In genomic region chr15:70194266-70194665, GRCh38 we compare ENCODE assay signal across 14 cellular contexts.
DNase-seq lines count a peak whose midpoint lies in the region; FAIRE-seq and TF ChIP-seq lines count a peak whose summit lies in the region.
"Had no signal": no experiment of that assay in that cellular context is flagged by ENCODE, and none has a peak within 500 bp of the region (broad histone marks: within the 10 kb centered on the region; RNA-seq: fewer than 3 reads in every experiment).

No MANE protein-coding gene starts in this region.

- TF ChIP-seq CTCF in astrocyte (IDR thresholded peaks at IDR 0.05; ENCODE audit: insufficient read depth, low read depth, low read length), result no peak

- no peak overlapping the region for H3K23ac ChIP-seq in mesenchymal stem cell (ENCODE audit: low read length in 2 of 2)

- no peak overlapping the region for H3K4ac ChIP-seq in mesenchymal stem cell (ENCODE audit: low read depth in 1 of 2, low read length in 2 of 2)

- in situ Hi-C loops in G401 (cut with HindIII; ENCODE audit: low sequenced_read_pairs), result no loop called here

- H3K9ac ChIP-seq in astrocyte (ENCODE audit: low read length) (no peak overlapping the region), mesenchymal stem cell (ENCODE audit: low read length) (no peak overlapping the region)
- H3K9ac ChIP-seq: BLaER1 treated with 17β-estradiol and CSF1 and Interleukin-3, amounts not matched to agents 10 nM and 100 nM had no signal

- no peak overlapping the region for H2BK12ac ChIP-seq in mesenchymal stem cell (ENCODE audit: low read length in 2 of 2)

- H2AK5ac ChIP-seq in mesenchymal stem cell (ENCODE audit: low read length, severe bottlenecking), result peak overlapping the region; percentile 43

- H3K9me3 ChIP-seq in astrocyte (ENCODE audit: insufficient read depth, low read depth, low read length) (peaks cover 3% of the 10 kb centered on the region), mesenchymal stem cell (ENCODE audit: control insufficient read depth, low read length) (peaks cover 17% of the 10 kb centered on the region)
- H3K9me3 ChIP-seq: BLaER1 treated with 17β-estradiol and CSF1 and Interleukin-3, amounts not matched to agents 10 nM and 100 nM had no signal

- H3K36me3 ChIP-seq in astrocyte (ENCODE audit: insufficient read depth, low read length), result no peaks in the 10 kb centered on the region
- no peaks in the 10 kb centered on the region for H3K36me3 ChIP-seq in mesenchymal stem cell (ENCODE audit: control insufficient read depth in 1 of 2, insufficient read depth in 2 of 2, low read depth in 1 of 2, low read length in 2 of 2)
- H3K36me3 ChIP-seq: BLaER1 treated with 17β-estradiol and CSF1 and Interleukin-3, amounts not matched to agents 10 nM and 100 nM had no signal

- H3K4me2 ChIP-seq in astrocyte (ENCODE audit: low read length) (no peak overlapping the region), mesenchymal stem cell (ENCODE audit: low read length, poor library complexity, severe bottlenecking) (no peak overlapping the region)
- H3K4me2 ChIP-seq: BLaER1 treated with 17β-estradiol and CSF1 and Interleukin-3, amounts not matched to agents 10 nM and 100 nM had no signal

- no peak overlapping the region for H4K8ac ChIP-seq in mesenchymal stem cell (ENCODE audit: low read length)

- H3K27me3 ChIP-seq in astrocyte (ENCODE audit: insufficient read depth, low read length), result peaks cover 8% of the 10 kb centered on the region
- peaks cover under 1 to 48% of the 10 kb centered on the region in 2 experiments for H3K27me3 ChIP-seq in mesenchymal stem cell (ENCODE audit: control insufficient read depth in 1 of 2, insufficient read depth in 1 of 2, low read length in 2 of 2)

- H3K27ac ChIP-seq in astrocyte (ENCODE audit: low read depth, low read length) (no peak overlapping the region), mesenchymal stem cell (ENCODE audit: low read length, poor library complexity, severe bottlenecking) (no peak overlapping the region), skin epidermis (peak overlapping the region in 12 of 21 experiments; percentile 8 to 75 (median 58))
- H3K27ac ChIP-seq: BLaER1 treated with 17β-estradiol and CSF1 and Interleukin-3, amounts not matched to agents 10 nM and 100 nM had no signal

- peak overlapping the region; percentile 3 for H2BK120ac ChIP-seq in mesenchymal stem cell (ENCODE audit: low read depth, low read length)

- H3K9me3 Mint-ChIP-seq in astrocyte (ENCODE audit: unreplicated experiment), result peaks cover 14% of the 10 kb centered on the region

- H3K4me3 ChIP-seq in astrocyte (ENCODE audit: insufficient read depth, low read depth, low read length) (no peak overlapping the region), mesenchymal stem cell (ENCODE audit: insufficient read depth in 1 of 2, low read depth in 1 of 2, low read length in 2 of 2) (no peak overlapping the region), skin epidermis (no peak overlapping the region)
- H3K4me3 ChIP-seq: BLaER1 treated with 17β-estradiol and CSF1 and Interleukin-3, amounts not matched to agents 10 nM and 100 nM; GM12878 had no signal

- peaks cover 6% of the 10 kb centered on the region for H3K36me3 Mint-ChIP-seq in astrocyte (ENCODE audit: low read depth, unreplicated experiment)
- H3K36me3 Mint-ChIP-seq: CD8-positive, alpha-beta T cell had no signal

- H3K79me2 ChIP-seq in astrocyte (ENCODE audit: insufficient read depth, low read length), result no peaks in the 10 kb centered on the region

- no peaks in the 10 kb centered on the region for H3K79me1 ChIP-seq in mesenchymal stem cell (replicated peaks; ENCODE audit: low read length, poor library complexity, severe bottlenecking)

- H3K4me1 ChIP-seq in astrocyte (ENCODE audit: insufficient read depth, low read length) (peaks cover 24% of the 10 kb centered on the region), mesenchymal stem cell (ENCODE audit: control insufficient read depth, insufficient read depth, low read depth, low read length) (peaks cover 32% of the 10 kb centered on the region)

- 93% methylated on average over 5 of the region's 5 CpGs for WGBS in mesenchymal stem cell

- no peaks in the 10 kb centered on the region for H4K20me1 ChIP-seq in astrocyte (ENCODE audit: insufficient read depth, low read length)

- H3K27me3 Mint-ChIP-seq in astrocyte (ENCODE audit: low read depth, unreplicated experiment), result peaks cover 55% of the 10 kb centered on the region

- no peak overlapping the region for H3K14ac ChIP-seq in mesenchymal stem cell (ENCODE audit: low read length in 2 of 2)

- H4K91ac ChIP-seq in mesenchymal stem cell (ENCODE audit: low read length), result peak overlapping the region; percentile 21

- FAIRE-seq in astrocyte (lab: Jason Lieb, UNC), result no peak

- H2BK15ac ChIP-seq in mesenchymal stem cell (ENCODE audit: low read depth, poor library complexity, severe bottlenecking), result peak overlapping the region; percentile 54

- no peak overlapping the region for H2BK5ac ChIP-seq in mesenchymal stem cell (ENCODE audit: low read depth, low read length, poor library complexity, severe bottlenecking)

- no peak overlapping the region for H2AFZ ChIP-seq in astrocyte (ENCODE audit: low read depth, low read length)
- H2AFZ ChIP-seq in mesenchymal stem cell (ENCODE audit: low read depth, low read length), result no peak overlapping the region

- no peak overlapping the region for H3K4me3 Mint-ChIP-seq in astrocyte (ENCODE audit: unreplicated experiment)
- H3K4me3 Mint-ChIP-seq: B cell; CD8-positive, alpha-beta T cell; H9 had no signal

- DNase-seq in astrocyte (ENCODE audit: low read depth) (no peak), mesenchymal stem cell (no peak), G401 (ENCODE audit: low spot score) (no peak), NCI-H748 (lab: John Stamatoyannopoulos, UW; ENCODE audit: unreplicated experiment) (no peak), SW 1271 (lab: John Stamatoyannopoulos, UW) (no peak)
- DNase-seq: Calu3; CD8-positive, alpha-beta T cell; DMS79 treated with DMSO at 0.1 percent for 48 hours; GOT3; H9 had no signal

- H3K4me1 Mint-ChIP-seq in astrocyte (ENCODE audit: low read depth, unreplicated experiment), result peaks cover 26% of the 10 kb centered on the region

- no peak overlapping the region for H3K18ac ChIP-seq in mesenchymal stem cell (ENCODE audit: low read depth in 1 of 2, low read length in 2 of 2)

- H3K27ac Mint-ChIP-seq in astrocyte (ENCODE audit: unreplicated experiment), result peak overlapping the region; percentile 48
- H3K27ac Mint-ChIP-seq: B cell; CD8-positive, alpha-beta T cell; H9 had no signal

Comparison
In these comparisons a context has a peak if more than half of its experiments do, and no peak if none do; other contexts are left out.
1. H3K27ac ChIP-seq: peak in skin epidermis (12 of 21); none in astrocyte (single experiment) and mesenchymal stem cell (single experiment).